6 cellular contexts compared by ENCODE assay signal in the genomic region with DNA sequence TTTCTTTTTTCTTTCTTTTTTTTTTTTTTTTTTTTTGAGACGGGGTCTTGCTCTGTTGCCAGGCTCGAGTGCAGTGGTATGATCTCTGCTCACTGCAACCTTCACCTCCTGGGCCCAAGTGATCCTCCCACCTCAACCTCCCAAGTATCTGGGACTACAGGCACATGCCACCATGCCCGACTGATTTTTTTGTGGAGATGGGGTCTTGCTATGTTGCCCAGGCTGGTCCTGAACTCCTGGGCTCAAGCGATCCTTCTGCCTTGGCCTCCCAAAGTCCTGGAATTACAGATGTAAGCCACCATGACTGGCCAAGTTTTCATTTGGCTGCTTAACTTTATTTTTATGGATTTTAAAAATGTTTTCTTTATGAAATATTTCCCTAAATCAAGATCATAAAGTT. TPM values are rescaled to one million over a fixed set of nuclear protein-coding genes. Genes with fewer than 3 reads are reported as not detected.
DNase-seq lines count a peak whose midpoint lies in the region; ATAC-seq, FAIRE-seq and TF ChIP-seq lines count a peak whose summit lies in the region.
"Not testable (repeated sequence)": the region's sequence is repeated elsewhere in the genome, so short reads cannot be mapped to it uniquely, and the experiment has no call there.

No MANE protein-coding gene starts in this region.

- H3K27me3 ChIP-seq in HepG2 (ENCODE audit: control insufficient read depth in 1 of 2, insufficient read depth in 2 of 2, low read length in 2 of 2); mesenchymal stem cell (ENCODE audit: control insufficient read depth in 1 of 2, insufficient read depth in 1 of 2, low read length in 2 of 2): not testable (repeated sequence)

- DNase-seq in GM12892 (ENCODE audit: insufficient read length); WTC11 (ENCODE audit: low spot score); HepG2 (ENCODE audit: low spot score); mesenchymal stem cell: not testable (repeated sequence)

- not testable (repeated sequence) for H3K27me3 Mint-ChIP-seq in WTC11 (ENCODE audit: low read depth)

- not testable (repeated sequence) for H3K9ac ChIP-seq in HepG2 (ENCODE audit: insufficient read depth, low read depth, low read length); mesenchymal stem cell (ENCODE audit: low read length)

- not testable (repeated sequence) for H3K36me3 ChIP-seq in HEK293 (ENCODE audit: control insufficient read depth in 2 of 2, insufficient read depth in 1 of 2, low read length in 2 of 2); HepG2 (replicated peaks in 1 of 2; ENCODE audit: control insufficient read depth in 1 of 2, insufficient read depth in 2 of 2, low read length in 2 of 2); mesenchymal stem cell (ENCODE audit: control insufficient read depth in 1 of 2, insufficient read depth in 2 of 2, low read depth in 1 of 2, low read length in 2 of 2)

- H3K36me3 Mint-ChIP-seq in WTC11: not testable (repeated sequence)

- not testable (repeated sequence) for ATAC-seq in WTC11, HepG2

- not testable (repeated sequence) for H3K14ac ChIP-seq in mesenchymal stem cell (ENCODE audit: low read length in 2 of 2)

- not testable (repeated sequence) for H3K9me3 ChIP-seq in HEK293 (ENCODE audit: control insufficient read depth, insufficient read depth, low read depth, low read length); HepG2 (ENCODE audit: low read length); mesenchymal stem cell (ENCODE audit: control insufficient read depth, low read length)

- not testable (repeated sequence) for H3K23ac ChIP-seq in mesenchymal stem cell (ENCODE audit: low read length in 2 of 2)

- intact Hi-C loops in HepG2 (cut with micrococcal nuclease; ENCODE audit: unreplicated experiment): loop anchor here (1.0 kb wide), 1 partner anchor 81 kb away; no protein-coding TSS in a partner anchor

- WGBS in HepG2 (ENCODE audit: low lambda C conversion rate): 99% methylated on average over 4 of the region's 4 CpGs
- WGBS in mesenchymal stem cell: 78% methylated on average over 1 of the region's 4 CpGs

- not testable (repeated sequence) for H3K9me3 Mint-ChIP-seq in WTC11

- peaks cover 17% of the 10 kb centered on the region for H3K4me1 Mint-ChIP-seq in WTC11

- H3K79me1 ChIP-seq in mesenchymal stem cell (replicated peaks; ENCODE audit: low read length, poor library complexity, severe bottlenecking): peaks cover 21% of the 10 kb centered on the region

- TF ChIP-seq EP300 in HepG2 (IDR thresholded peaks at IDR 0.05; ENCODE audit: low read depth in 2 of 2, low read length in 2 of 2); HepG2 (CRISPR knock-in tag; IDR thresholded peaks at IDR 0.05; ENCODE audit: borderline replicate concordance): not testable (repeated sequence)

- TF ChIP-seq POLR2A in GM12892 (IDR thresholded peaks at IDR 0.05; ENCODE audit: low read depth, low read length); HepG2 (IDR thresholded peaks at IDR 0.05; ENCODE audit: insufficient read depth in 1 of 2, low read depth in 2 of 2, low read length in 2 of 2): not testable (repeated sequence)

- not testable (repeated sequence) for H2BK15ac ChIP-seq in mesenchymal stem cell (ENCODE audit: low read depth, poor library complexity, severe bottlenecking)

- in situ Hi-C loops in HepG2 (cut with HindIII; ENCODE audit: extremely low pct_ligation_motif_present, low pct_unique_long_range_greater_than_20kb): not testable (repeated sequence)

- POLR2A ChIA-PET in HEK293 (lab: Yijun Ruan, JAX); WTC11 (lab: Charles Lee); HepG2 (lab: Yijun Ruan, JAX): not testable (repeated sequence)

- not testable (repeated sequence) for H3K4me3 ChIP-seq in HEK293 (ENCODE audit: low read depth, low read length); HepG2 (replicated peaks in 1 of 3; ENCODE audit: insufficient read depth in 1 of 3, low read depth in 2 of 3, low read length in 3 of 3); mesenchymal stem cell (ENCODE audit: insufficient read depth in 1 of 2, low read depth in 1 of 2, low read length in 2 of 2)

- H3K27ac Mint-ChIP-seq in WTC11: not testable (repeated sequence)

- not testable (repeated sequence) for H2BK12ac ChIP-seq in mesenchymal stem cell (ENCODE audit: low read length in 2 of 2)

- not testable (repeated sequence) for H2AFZ ChIP-seq in HepG2 (ENCODE audit: low read length); mesenchymal stem cell (ENCODE audit: low read depth, low read length)

- not testable (repeated sequence) for H4K91ac ChIP-seq in mesenchymal stem cell (ENCODE audit: low read length)

- not testable (repeated sequence) for H3K4me1 ChIP-seq in HEK293 (ENCODE audit: control insufficient read depth, insufficient read depth, low read length); mesenchymal stem cell (ENCODE audit: control insufficient read depth, insufficient read depth, low read depth, low read length)
- peaks cover 20% of the 10 kb centered on the region for H3K4me1 ChIP-seq in HepG2 (ENCODE audit: insufficient read depth, low read length)

- H3K4me2 ChIP-seq in HepG2 (ENCODE audit: low read depth, low read length); mesenchymal stem cell (ENCODE audit: low read length, poor library complexity, severe bottlenecking): not testable (repeated sequence)

- not testable (repeated sequence) for BruUV-seq in HepG2 (replicated peaks; lab: Mats Ljungman, UMichigan)

- not testable (repeated sequence) for TF ChIP-seq RAD21 in HepG2 (CRISPR knock-in tag; IDR thresholded peaks at IDR 0.05)

- H2BK120ac ChIP-seq in mesenchymal stem cell (ENCODE audit: low read depth, low read length): not testable (repeated sequence)

- H3K27ac ChIP-seq in HEK293 (ENCODE audit: extremely low read depth, low read depth, low read length); HepG2 (ENCODE audit: extremely low read length, insufficient read depth, low read length); mesenchymal stem cell (ENCODE audit: low read length, poor library complexity, severe bottlenecking): not testable (repeated sequence)

- H3K4ac ChIP-seq in mesenchymal stem cell (ENCODE audit: low read depth in 1 of 2, low read length in 2 of 2): not testable (repeated sequence)

- CTCF ChIA-PET in HEK293 (lab: Yijun Ruan, JAX): interaction anchor here (1.1 kb wide), 1 partner anchor 87 kb away, joined by 3 read pairs; no protein-coding TSS in a partner anchor
- CTCF ChIA-PET in WTC11 (lab: Charles Lee); HepG2 (lab: Yijun Ruan, JAX; ENCODE audit: low intra/inter-chr PET ratio, low total read pairs): not testable (repeated sequence)

- not testable (repeated sequence) for H3K4me3 Mint-ChIP-seq in WTC11

- H3K79me2 ChIP-seq in HepG2 (ENCODE audit: insufficient read depth, low read length): not testable (repeated sequence)

- not testable (repeated sequence) for H3K18ac ChIP-seq in mesenchymal stem cell (ENCODE audit: low read depth in 1 of 2, low read length in 2 of 2)

- H4K8ac ChIP-seq in mesenchymal stem cell (ENCODE audit: low read length): peak overlapping the region; percentile 47

- H2BK5ac ChIP-seq in mesenchymal stem cell (ENCODE audit: low read depth, low read length, poor library complexity, severe bottlenecking): not testable (repeated sequence)

- H2AK5ac ChIP-seq in mesenchymal stem cell (ENCODE audit: low read length, severe bottlenecking): not testable (repeated sequence)

- FAIRE-seq in GM12892 (lab: Jason Lieb, UNC) (peak; percentile 56), islet of Langerhans (lab: Jason Lieb, UNC) (peak; percentile 9)
- not testable (repeated sequence) for FAIRE-seq in HepG2 (lab: Jason Lieb, UNC)

- not testable (repeated sequence) for TF ChIP-seq CTCF in HEK293 (tag by site-specific recombination; IDR thresholded peaks at IDR 0.05); WTC11 (IDR thresholded peaks at IDR 0.05); HepG2 (CRISPR knock-in tag; IDR thresholded peaks at IDR 0.05)

- H4K20me1 ChIP-seq in HepG2 (ENCODE audit: insufficient read depth, low read length): not testable (repeated sequence)

TF ChIP-seq in WTC11, 78 proteins besides CTCF, POLR2A, EP300 and RAD21:
- TF ChIP-seq ZNF121 (CRISPR knock-in tag; IDR thresholded peaks at IDR 0.05): peak; percentile 95

TF ChIP-seq in HepG2, 621 proteins besides CTCF, POLR2A, EP300 and RAD21:
- peak; percentile 78; the same call in 1 of the 2 replicates for TF ChIP-seq ZNF121 (CRISPR knock-in tag; IDR thresholded peaks at IDR 0.05)

RNA-seq across cellular contexts. Expression of a gene that starts 7.7 kb away (rescaled TPM):
- 6.8 TPM for polyA plus RNA-seq in GM12892 (2012; ENCODE audit: missing spikeins)
- total RNA-seq in WTC11 (2021) (9.5 to 14.3 TPM (median 13.6 TPM) in 3 replicates), HepG2 (2016; rRNA removed; fragmentation: Illumina TruSeq; extraction: Trizol) (12.5 and 12.8 TPM in 2 replicates)
- total RNA-seq in HepG2 (2016; cell fraction: cytosol; rRNA removed; fragmentation: Illumina TruSeq; extraction: Trizol; ENCODE audit: low read depth): 33.1 and 42.8 TPM in 2 replicates
- total RNA-seq in HepG2 (2016; cell fraction: insoluble cytoplasmic fraction; rRNA removed; fragmentation: Illumina TruSeq; extraction: Trizol): 11.9 and 13.3 TPM in 2 replicates
- 26.5 and 32.1 TPM in 2 replicates for total RNA-seq in HepG2 (2016; cell fraction: membrane; rRNA removed; fragmentation: Illumina TruSeq; extraction: Trizol)
- total RNA-seq in HepG2 (2016; cell fraction: nucleus; rRNA removed; fragmentation: Illumina TruSeq; extraction: Trizol): 15.5 and 16.2 TPM in 2 replicates
- 5.3 and 6.1 TPM in 2 replicates for polyA plus RNA-seq in HepG2 (2011; rRNA removed)
- 2.4 and 3.4 TPM in 2 replicates for polyA plus RNA-seq in HepG2 (2011; cell fraction: cytosol; rRNA removed)
- 7.1 and 10.7 TPM in 2 replicates for polyA plus RNA-seq in HepG2 (2011; cell fraction: nucleus; rRNA removed)
- 4.4 and 5.6 TPM in 2 replicates for polyA plus RNA-seq in HepG2 (2012)
- polyA plus RNA-seq in HepG2 (2016; cell fraction: cytosol; fragmentation: Illumina TruSeq; extraction: Trizol; ENCODE audit: low read depth): 0.63 and 0.92 TPM in 2 replicates
- polyA plus RNA-seq in HepG2 (2016; cell fraction: insoluble cytoplasmic fraction; fragmentation: Illumina TruSeq; extraction: Trizol; ENCODE audit: low read depth): 9.6 and 11.1 TPM in 2 replicates
- 3.2 and 4.1 TPM in 2 replicates for polyA plus RNA-seq in HepG2 (2016; cell fraction: membrane; fragmentation: Illumina TruSeq; extraction: Trizol; ENCODE audit: low read depth)
- 11.5 and 13.9 TPM in 2 replicates for polyA plus RNA-seq in HepG2 (2016; cell fraction: nucleus; fragmentation: Illumina TruSeq; extraction: Trizol; ENCODE audit: insufficient read depth, low read depth)
- 7.2 and 7.5 TPM in 2 replicates for polyA minus RNA-seq in HepG2 (2011; rRNA and poly(A)+ RNA removed; ENCODE audit: low replicate concordance)
- 9.1 and 12.5 TPM in 2 replicates for polyA minus RNA-seq in HepG2 (2011; cell fraction: cytosol; rRNA and poly(A)+ RNA removed)
- 48.6 and 49.1 TPM in 2 replicates for polyA minus RNA-seq in HepG2 (2011; cell fraction: nucleus; rRNA and poly(A)+ RNA removed)
- polyA plus RNA-seq in mesenchymal stem cell (2013, experiment 1 of 2): 16.2 TPM
- 16.1 TPM for polyA plus RNA-seq in mesenchymal stem cell (2013, experiment 2 of 2)
